ENCODE assay signal across 12 cellular contexts in genomic region chr14:63713058-63713457, GRCh38. TPM values are rescaled to one million over a fixed set of nuclear protein-coding genes. Genes with fewer than 3 reads are reported as not detected.
DNase-seq lines count a peak whose midpoint lies in the region; ATAC-seq lines count a peak whose summit lies in the region.
"Had no signal": no experiment of that assay in that cellular context is flagged by ENCODE, and none has a peak within 500 bp of the region (broad histone marks: within the 10 kb centered on the region; RNA-seq: fewer than 3 reads in every experiment).

No MANE protein-coding gene starts in this region.

- peaks cover 8% of the 10 kb centered on the region for H3K9me3 Mint-ChIP-seq in activated CD8-positive, alpha-beta memory T cell treated with anti-CD3 and anti-CD28 coated beads, Interleukin-2, amount 10 ng/mL, durations not matched to agents 7 days and 5 days (ENCODE audit: low read depth)
- peaks cover 13% of the 10 kb centered on the region for H3K9me3 Mint-ChIP-seq in activated naive CD8-positive, alpha-beta T cell treated with anti-CD3 and anti-CD28 coated beads, Interleukin-2, amount 50 U/mL, for 24 hours
- no peaks in the 10 kb centered on the region for H3K9me3 Mint-ChIP-seq in stimulated activated effector memory CD8-positive, alpha-beta T cell treated with anti-CD3 and anti-CD28 coated beads, Interleukin-12 subunit alpha, Interleukin-12 subunit beta, amount 100 ng/mL, for 72 hours

- H3K36me3 Mint-ChIP-seq in activated CD8-positive, alpha-beta memory T cell treated with anti-CD3 and anti-CD28 coated beads, Interleukin-2, amount 10 ng/mL, durations not matched to agents 7 days and 5 days = peaks cover 38% of the 10 kb centered on the region
- H3K36me3 Mint-ChIP-seq in activated naive CD8-positive, alpha-beta T cell treated with anti-CD3 and anti-CD28 coated beads, Interleukin-2, amount 50 U/mL, for 24 hours (ENCODE audit: low read depth) = peaks cover 25% of the 10 kb centered on the region
- H3K36me3 Mint-ChIP-seq in stimulated activated effector memory CD8-positive, alpha-beta T cell treated with anti-CD3 and anti-CD28 coated beads, Interleukin-12 subunit alpha, Interleukin-12 subunit beta, amount 100 ng/mL, for 72 hours = peaks cover 4% of the 10 kb centered on the region

- CTCF ChIA-PET in activated CD8-positive, alpha-beta memory T cell treated with anti-CD3 and anti-CD28 coated beads, Interleukin-2, amount 10 ng/mL, durations not matched to agents 7 days and 5 days (lab: Charles Lee) = interaction anchor here (1.1 to 1.4 kb wide), 2 partner anchors 15 to 47 kb away, joined by 3 to 4 read pairs; partner anchors contain the start of gene SGPP1

- no peak for ATAC-seq in activated CD8-positive, alpha-beta memory T cell treated with anti-CD3 and anti-CD28 coated beads, Interleukin-2, amount 10 ng/mL, durations not matched to agents 7 days and 5 days
- ATAC-seq in activated naive CD8-positive, alpha-beta T cell treated with anti-CD3 and anti-CD28 coated beads, Interleukin-2, amount 50 U/mL, for 24 hours = peak; percentile 59
- peak; percentile 96 for ATAC-seq in stimulated activated effector memory CD8-positive, alpha-beta T cell treated with anti-CD3 and anti-CD28 coated beads, Interleukin-12 subunit alpha, Interleukin-12 subunit beta, amount 100 ng/mL, for 72 hours
- ATAC-seq in HG03097 (IDR thresholded peaks at IDR 0.05; ENCODE audit: low FRiP score, unreplicated experiment) = no peak

- no peak overlapping the region for H3K4me3 Mint-ChIP-seq in activated CD8-positive, alpha-beta memory T cell treated with anti-CD3 and anti-CD28 coated beads, Interleukin-2, amount 10 ng/mL, durations not matched to agents 7 days and 5 days
- peak overlapping the region; percentile 19 for H3K4me3 Mint-ChIP-seq in activated naive CD8-positive, alpha-beta T cell treated with anti-CD3 and anti-CD28 coated beads, Interleukin-2, amount 50 U/mL, for 24 hours
- peak overlapping the region; percentile 15 for H3K4me3 Mint-ChIP-seq in stimulated activated effector memory CD8-positive, alpha-beta T cell treated with anti-CD3 and anti-CD28 coated beads, Interleukin-12 subunit alpha, Interleukin-12 subunit beta, amount 100 ng/mL, for 72 hours
- H3K4me3 Mint-ChIP-seq: neural crest cell had no signal

- peak overlapping the region; percentile 1 for H3K27ac Mint-ChIP-seq in activated CD8-positive, alpha-beta memory T cell treated with anti-CD3 and anti-CD28 coated beads, Interleukin-2, amount 10 ng/mL, durations not matched to agents 7 days and 5 days
- H3K27ac Mint-ChIP-seq in activated naive CD8-positive, alpha-beta T cell treated with anti-CD3 and anti-CD28 coated beads, Interleukin-2, amount 50 U/mL, for 24 hours = peak overlapping the region; percentile 52
- no peak overlapping the region for H3K27ac Mint-ChIP-seq in stimulated activated effector memory CD8-positive, alpha-beta T cell treated with anti-CD3 and anti-CD28 coated beads, Interleukin-12 subunit alpha, Interleukin-12 subunit beta, amount 100 ng/mL, for 72 hours

- H3K27me3 Mint-ChIP-seq in activated CD8-positive, alpha-beta memory T cell treated with anti-CD3 and anti-CD28 coated beads, Interleukin-2, amount 10 ng/mL, durations not matched to agents 7 days and 5 days = no peaks in the 10 kb centered on the region
- no peaks in the 10 kb centered on the region for H3K27me3 Mint-ChIP-seq in activated naive CD8-positive, alpha-beta T cell treated with anti-CD3 and anti-CD28 coated beads, Interleukin-2, amount 50 U/mL, for 24 hours

- no peak for DNase-seq in activated CD8-positive, alpha-beta memory T cell treated with anti-CD3 and anti-CD28 coated beads, Interleukin-2, amount 10 ng/mL, durations not matched to agents 7 days and 5 days
- no peak for DNase-seq in activated CD8-positive, alpha-beta memory T cell treated with anti-CD3 and anti-CD28 coated beads, Interleukin-2, amount 50 U/mL, for 4 hours
- DNase-seq in OCI-M1 (lab: John Stamatoyannopoulos, UW) = peak; percentile 19
- DNase-seq in activated naive CD8-positive, alpha-beta T cell treated with anti-CD3 and anti-CD28 coated beads, Interleukin-2, amount 50 U/mL, for 24 hours = no peak
- DNase-seq in stimulated activated effector memory CD8-positive, alpha-beta T cell treated with anti-CD3 and anti-CD28 coated beads, Interleukin-12 subunit alpha, Interleukin-12 subunit beta, amount 100 ng/mL, for 72 hours (ENCODE audit: low spot score in 2 of 2) = no peak
- DNase-seq in activated effector memory CD4-positive, alpha-beta T cell treated with anti-CD3 and anti-CD28 coated beads, Interleukin-2, amount 50 U/mL, for 16 hours = no peak
- DNase-seq in NCI-H1930 (lab: John Stamatoyannopoulos, UW) = no peak
- DNase-seq: ACHN; NCI-H2107; stimulated activated CD4-positive, alpha-beta T cell treated with anti-CD3 and anti-CD28 coated beads, Interleukin-15, amount 100 ng/mL, for 24 hours had no signal

- peaks cover 16% of the 10 kb centered on the region for H3K4me1 Mint-ChIP-seq in activated CD8-positive, alpha-beta memory T cell treated with anti-CD3 and anti-CD28 coated beads, Interleukin-2, amount 10 ng/mL, durations not matched to agents 7 days and 5 days
- H3K4me1 Mint-ChIP-seq in activated naive CD8-positive, alpha-beta T cell treated with anti-CD3 and anti-CD28 coated beads, Interleukin-2, amount 50 U/mL, for 24 hours = peaks cover 40% of the 10 kb centered on the region
- H3K4me1 Mint-ChIP-seq in stimulated activated effector memory CD8-positive, alpha-beta T cell treated with anti-CD3 and anti-CD28 coated beads, Interleukin-12 subunit alpha, Interleukin-12 subunit beta, amount 100 ng/mL, for 72 hours = peaks cover 21% of the 10 kb centered on the region
- H3K4me1 Mint-ChIP-seq: neural crest cell had no signal

RNA-seq across cellular contexts. Expression of gene SGPP1, which starts 14.8 kb away (rescaled TPM):
- 10 to 100 TPM; 16.5 to 17.4 TPM for total RNA-seq in activated CD8-positive, alpha-beta memory T cell treated with anti-CD3 and anti-CD28 coated beads, Interleukin-2, amount 10 ng/mL, durations not matched to agents 7 days and 5 days

Comparison
In these comparisons a context has a peak if more than half of its experiments do, and no peak if none do; other contexts are left out.
1. ATAC-seq: peak in activated naive CD8-positive, alpha-beta T cell treated with anti-CD3 and anti-CD28 coated beads, Interleukin-2, amount 50 U/mL, for 24 hours (single experiment) and stimulated activated effector memory CD8-positive, alpha-beta T cell treated with anti-CD3 and anti-CD28 coated beads, Interleukin-12 subunit alpha, Interleukin-12 subunit beta, amount 100 ng/mL, for 72 hours (single experiment); none in activated CD8-positive, alpha-beta memory T cell treated with anti-CD3 and anti-CD28 coated beads, Interleukin-2, amount 10 ng/mL, durations not matched to agents 7 days and 5 days (single experiment) and HG03097 (single experiment).